Comparison of ENCODE assay signal across 23 cellular contexts in genomic region chr7:82818091-82818620, GRCh38.
"Had no signal": no experiment of that assay in that cellular context is flagged by ENCODE, and none has a peak within 500 bp of the region (broad histone marks: within the 10 kb centered on the region; RNA-seq: fewer than 3 reads in every experiment).

No MANE protein-coding gene starts in this region.

- H3K27ac ChIP-seq: foreskin keratinocyte, left lung, ovary, prostate gland, thoracic aorta, upper lobe of left lung, WERI-Rb-1 had no signal

- H3K27me3 ChIP-seq: foreskin keratinocyte, left lung, ovary, upper lobe of left lung had no signal

- DNase-seq: activated CD4-positive, alpha-beta T cell treated with anti-CD3 and anti-CD28 coated beads for 1 hour; activated CD4-positive, alpha-beta T cell treated with anti-CD3 and anti-CD28 coated beads, Interleukin-2, amount 50 U/mL, for 1 hour; activated CD8-positive, alpha-beta memory T cell treated with anti-CD3 and anti-CD28 coated beads, Interleukin-2, amount 50 U/mL, for 4 hours; activated naive CD4-positive, alpha-beta T cell treated with Interleukin-2 at 50 U/mL for 16 hours; activated naive CD8-positive, alpha-beta T cell treated with anti-CD3 and anti-CD28 coated beads, Interleukin-2, amount 10 ng/mL, durations not matched to agents 7 days and 5 days; activated T-cell treated with anti-CD3 and anti-CD28 coated beads, Interleukin-2, amount 50 U/mL, for 4 hours; amygdala; dermis blood vessel endothelial cell; effector CD8-positive, alpha-beta T cell; kidney glomerular epithelial cell; left lung; naive thymus-derived CD8-positive, alpha-beta T cell; ovary; right cardiac atrium; stimulated activated CD4-positive, alpha-beta T cell treated with anti-CD3 and anti-CD28 coated beads, Interleukin-4, amount 100 ng/mL, for 24 hours; stimulated activated naive CD4-positive, alpha-beta T cell treated with Interleukin-2 at 50 U/mL for 16 hours; upper lobe of left lung; WERI-Rb-1 had no signal

- H3K9me3 ChIP-seq: left lung, ovary, prostate gland, thoracic aorta, upper lobe of left lung had no signal

- FAIRE-seq: bronchial epithelial cell had no signal

- ATAC-seq: activated T-cell treated with anti-CD3 and anti-CD28 coated beads, Interleukin-2, amount 50 U/mL, for 4 hours; foreskin keratinocyte; left lung; naive thymus-derived CD8-positive, alpha-beta T cell; right cardiac atrium had no signal

- H3K4me1 ChIP-seq: foreskin keratinocyte, left lung, prostate gland, upper lobe of left lung had no signal

- H3K4me3 ChIP-seq: left lung, lung, ovary, prostate gland, thoracic aorta, upper lobe of left lung had no signal

- H3K36me3 ChIP-seq: left lung, ovary, prostate gland, thoracic aorta, upper lobe of left lung, WERI-Rb-1 had no signal
